3 cellular contexts compared by ENCODE assay signal in the genomic region with DNA sequence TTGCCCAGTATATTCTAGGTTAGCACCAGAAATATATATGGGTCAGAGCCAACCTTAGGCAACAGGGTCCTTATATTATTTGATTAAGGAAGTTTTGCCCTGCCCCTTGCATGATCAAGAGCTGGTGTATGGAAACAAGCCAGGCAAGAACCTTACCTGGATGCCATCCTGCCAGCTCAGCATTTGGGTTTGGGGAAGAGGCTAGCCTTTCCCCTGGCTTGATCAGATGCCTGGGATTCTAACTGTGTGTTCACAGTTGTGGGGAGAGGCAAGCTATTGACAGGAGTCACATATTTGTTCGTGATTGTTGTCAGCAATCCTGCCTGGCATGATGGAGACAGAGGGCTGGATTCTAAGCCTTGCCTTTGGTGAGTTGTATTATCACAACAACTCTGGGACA.
TF ChIP-seq lines count a peak whose summit lies in the region.

No MANE protein-coding gene starts in this region.

TF ChIP-seq in SK-N-SH, 30 proteins besides CTCF, POLR2A, EP300 and RAD21 (continued from another document):
- TF ChIP-seq, protein P1, sequence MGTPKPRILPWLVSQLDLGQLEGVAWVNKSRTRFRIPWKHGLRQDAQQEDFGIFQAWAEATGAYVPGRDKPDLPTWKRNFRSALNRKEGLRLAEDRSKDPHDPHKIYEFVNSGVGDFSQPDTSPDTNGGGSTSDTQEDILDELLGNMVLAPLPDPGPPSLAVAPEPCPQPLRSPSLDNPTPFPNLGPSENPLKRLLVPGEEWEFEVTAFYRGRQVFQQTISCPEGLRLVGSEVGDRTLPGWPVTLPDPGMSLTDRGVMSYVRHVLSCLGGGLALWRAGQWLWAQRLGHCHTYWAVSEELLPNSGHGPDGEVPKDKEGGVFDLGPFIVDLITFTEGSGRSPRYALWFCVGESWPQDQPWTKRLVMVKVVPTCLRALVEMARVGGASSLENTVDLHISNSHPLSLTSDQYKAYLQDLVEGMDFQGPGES (IDR thresholded peaks at IDR 0.05; ENCODE audit: low read depth, low read length), result no peak
- TF ChIP-seq ELF1 (IDR thresholded peaks at IDR 0.05) (no peak), MXI1 (IDR thresholded peaks at IDR 0.05; ENCODE audit: low read depth, low read length) (no peak), TCF12 (IDR thresholded peaks at IDR 0.05) (no peak), SIN3A (IDR thresholded peaks at IDR 0.05; ENCODE audit: borderline replicate concordance, low read depth, low read length) (no peak), JUND (IDR thresholded peaks at IDR 0.05) (no peak), SMC3 (IDR thresholded peaks at IDR 0.05; ENCODE audit: low read depth, low read length) (no peak), RCOR1 (IDR thresholded peaks at IDR 0.05; ENCODE audit: low read length) (no peak), GATA2 (CRISPR knock-in tag; IDR thresholded peaks at IDR 0.05) (no peak), TEAD4 (IDR thresholded peaks at IDR 0.05; ENCODE audit: borderline replicate concordance, insufficient read depth) (no peak)
TF ChIP-seq in SK-N-SH: peak in this region for 0.

TF ChIP-seq in SK-N-SH treated with all-trans-retinoic acid at 6 μM for 48 hours, 23 proteins besides CTCF, POLR2A, EP300 and RAD21 (continued from another document):
- TF ChIP-seq, protein P2, sequence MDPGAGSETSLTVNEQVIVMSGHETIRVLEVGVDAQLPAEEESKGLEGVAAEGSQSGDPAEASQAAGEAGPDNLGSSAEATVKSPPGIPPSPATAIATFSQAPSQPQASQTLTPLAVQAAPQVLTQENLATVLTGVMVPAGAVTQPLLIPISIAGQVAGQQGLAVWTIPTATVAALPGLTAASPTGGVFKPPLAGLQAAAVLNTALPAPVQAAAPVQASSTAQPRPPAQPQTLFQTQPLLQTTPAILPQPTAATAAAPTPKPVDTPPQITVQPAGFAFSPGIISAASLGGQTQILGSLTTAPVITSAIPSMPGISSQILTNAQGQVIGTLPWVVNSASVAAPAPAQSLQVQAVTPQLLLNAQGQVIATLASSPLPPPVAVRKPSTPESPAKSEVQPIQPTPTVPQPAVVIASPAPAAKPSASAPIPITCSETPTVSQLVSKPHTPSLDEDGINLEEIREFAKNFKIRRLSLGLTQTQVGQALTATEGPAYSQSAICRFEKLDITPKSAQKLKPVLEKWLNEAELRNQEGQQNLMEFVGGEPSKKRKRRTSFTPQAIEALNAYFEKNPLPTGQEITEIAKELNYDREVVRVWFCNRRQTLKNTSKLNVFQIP (CRISPR knock-in tag; IDR thresholded peaks at IDR 0.05; ENCODE audit: borderline replicate concordance, low read depth), result no peak
- TF ChIP-seq SNAI2 (CRISPR knock-in tag; IDR thresholded peaks at IDR 0.05) (no peak), RARB (CRISPR knock-in tag; IDR thresholded peaks at IDR 0.05) (no peak), ISL1 (CRISPR knock-in tag; IDR thresholded peaks at IDR 0.05) (no peak), BACH2 (CRISPR knock-in tag; IDR thresholded peaks at IDR 0.05; ENCODE audit: borderline replicate concordance) (no peak), ZFP30 (CRISPR knock-in tag; IDR thresholded peaks at IDR 0.05) (no peak), ZNF70 (CRISPR knock-in tag; IDR thresholded peaks at IDR 0.05) (no peak), TOX (CRISPR knock-in tag; IDR thresholded peaks at IDR 0.05; ENCODE audit: borderline replicate concordance) (no peak), ZNF8 (CRISPR knock-in tag; IDR thresholded peaks at IDR 0.05) (no peak), ZFP3 (CRISPR knock-in tag; IDR thresholded peaks at IDR 0.05) (no peak), OSR1 (CRISPR knock-in tag; IDR thresholded peaks at IDR 0.05) (no peak), GLIS3 (CRISPR knock-in tag; IDR thresholded peaks at IDR 0.05) (no peak), ZNF565 (CRISPR knock-in tag; conservative IDR thresholded peaks at IDR 0.05; ENCODE audit: low read depth) (no peak)
- TF ChIP-seq, protein P3, sequence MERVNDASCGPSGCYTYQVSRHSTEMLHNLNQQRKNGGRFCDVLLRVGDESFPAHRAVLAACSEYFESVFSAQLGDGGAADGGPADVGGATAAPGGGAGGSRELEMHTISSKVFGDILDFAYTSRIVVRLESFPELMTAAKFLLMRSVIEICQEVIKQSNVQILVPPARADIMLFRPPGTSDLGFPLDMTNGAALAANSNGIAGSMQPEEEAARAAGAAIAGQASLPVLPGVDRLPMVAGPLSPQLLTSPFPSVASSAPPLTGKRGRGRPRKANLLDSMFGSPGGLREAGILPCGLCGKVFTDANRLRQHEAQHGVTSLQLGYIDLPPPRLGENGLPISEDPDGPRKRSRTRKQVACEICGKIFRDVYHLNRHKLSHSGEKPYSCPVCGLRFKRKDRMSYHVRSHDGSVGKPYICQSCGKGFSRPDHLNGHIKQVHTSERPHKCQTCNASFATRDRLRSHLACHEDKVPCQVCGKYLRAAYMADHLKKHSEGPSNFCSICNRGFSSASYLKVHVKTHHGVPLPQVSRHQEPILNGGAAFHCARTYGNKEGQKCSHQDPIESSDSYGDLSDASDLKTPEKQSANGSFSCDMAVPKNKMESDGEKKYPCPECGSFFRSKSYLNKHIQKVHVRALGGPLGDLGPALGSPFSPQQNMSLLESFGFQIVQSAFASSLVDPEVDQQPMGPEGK (CRISPR knock-in tag; IDR thresholded peaks at IDR 0.05; ENCODE audit: borderline replicate concordance), result no peak
- TF ChIP-seq, protein P4, sequence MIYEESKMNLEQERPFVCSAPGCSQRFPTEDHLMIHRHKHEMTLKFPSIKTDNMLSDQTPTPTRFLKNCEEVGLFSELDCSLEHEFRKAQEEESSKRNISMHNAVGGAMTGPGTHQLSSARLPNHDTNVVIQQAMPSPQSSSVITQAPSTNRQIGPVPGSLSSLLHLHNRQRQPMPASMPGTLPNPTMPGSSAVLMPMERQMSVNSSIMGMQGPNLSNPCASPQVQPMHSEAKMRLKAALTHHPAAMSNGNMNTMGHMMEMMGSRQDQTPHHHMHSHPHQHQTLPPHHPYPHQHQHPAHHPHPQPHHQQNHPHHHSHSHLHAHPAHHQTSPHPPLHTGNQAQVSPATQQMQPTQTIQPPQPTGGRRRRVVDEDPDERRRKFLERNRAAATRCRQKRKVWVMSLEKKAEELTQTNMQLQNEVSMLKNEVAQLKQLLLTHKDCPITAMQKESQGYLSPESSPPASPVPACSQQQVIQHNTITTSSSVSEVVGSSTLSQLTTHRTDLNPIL (CRISPR knock-in tag; IDR thresholded peaks at IDR 0.05; ENCODE audit: low read depth), result no peak

TF ChIP-seq in endothelial cell of umbilical vein, 7 proteins besides CTCF, POLR2A, EP300 and RAD21 (continued from another document):
- TF ChIP-seq, protein P5, sequence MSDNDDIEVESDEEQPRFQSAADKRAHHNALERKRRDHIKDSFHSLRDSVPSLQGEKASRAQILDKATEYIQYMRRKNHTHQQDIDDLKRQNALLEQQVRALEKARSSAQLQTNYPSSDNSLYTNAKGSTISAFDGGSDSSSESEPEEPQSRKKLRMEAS (IDR thresholded peaks at IDR 0.05; ENCODE audit: insufficient read depth, insufficient read length), result no peak
